Comparison of ENCODE assay signal across 25 cellular contexts in the genomic region with DNA sequence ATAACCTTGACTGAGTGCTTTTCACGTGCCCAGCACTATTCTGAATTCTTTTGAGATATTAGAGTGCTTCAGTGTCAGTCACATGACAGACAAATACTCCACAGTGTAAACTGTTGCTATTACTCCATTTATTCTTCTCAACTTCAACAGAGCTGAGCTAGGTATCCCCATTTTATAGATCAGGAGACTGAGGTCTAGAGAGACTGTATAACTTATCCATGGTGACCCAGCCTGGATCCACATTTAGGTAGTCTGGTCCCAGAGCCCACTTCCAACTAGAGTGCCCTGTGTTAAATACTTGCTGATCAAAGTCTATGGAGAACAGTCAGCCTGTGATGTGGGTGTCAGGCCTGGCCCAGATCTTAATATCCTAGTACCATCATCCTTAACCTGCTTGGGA. TPM values are rescaled to one million over a fixed set of nuclear protein-coding genes. Genes with fewer than 3 reads are reported as not detected.
DNase-seq lines count a peak whose midpoint lies in the region; ATAC-seq and TF ChIP-seq lines count a peak whose summit lies in the region.
"Had no signal": no experiment of that assay in that cellular context is flagged by ENCODE, and none has a peak within 500 bp of the region (broad histone marks: within the 10 kb centered on the region; RNA-seq: fewer than 3 reads in every experiment).

No MANE protein-coding gene starts in this region.

- no peaks in the 10 kb centered on the region for H3K9me2 ChIP-seq in OCI-LY7 (ENCODE audit: insufficient read depth, low read length)

- H3K9ac ChIP-seq in BLaER1 treated with 17β-estradiol and CSF1 and Interleukin-3, amounts not matched to agents 10 nM and 100 nM = 0 out of 22 replicates have a peak overlapping the region, but pooled peaks of 1 of the 11 experiments have one; percentile 7
- H3K9ac ChIP-seq in liver (ENCODE audit: low read depth in 1 of 2, low read length in 2 of 2) = no peak overlapping the region

- no peak for ATAC-seq in GM19035 (IDR thresholded peaks at IDR 0.05; ENCODE audit: unreplicated experiment)
- ATAC-seq: activated T-cell treated with anti-CD3 and anti-CD28 coated beads, Interleukin-2, amount 50 U/mL, for 4 hours; effector memory CD8-positive, alpha-beta T cell; natural killer cell treated with Interleukin-12 subunit alpha and Interleukin-12 subunit beta and Interleukin-15 and Interleukin-18, amount 100 ng/mL, for 72 hours had no signal

- intact Hi-C loops in activated naive CD4-positive, alpha-beta T cell treated with anti-CD3 and anti-CD28 coated beads for 36 hours (cut with micrococcal nuclease) = no loop called here
- intact Hi-C loops in OCI-LY7 (cut with micrococcal nuclease; ENCODE audit: unreplicated experiment) = no loop called here

- peaks cover 1% of the 10 kb centered on the region for H3K36me3 Mint-ChIP-seq in activated naive CD4-positive, alpha-beta T cell treated with anti-CD3 and anti-CD28 coated beads, Interleukin-2, amount 50 U/mL, for 24 hours
- peaks cover 29% of the 10 kb centered on the region for H3K36me3 Mint-ChIP-seq in activated naive CD4-positive, alpha-beta T cell treated with anti-CD3 and anti-CD28 coated beads for 36 hours (ENCODE audit: low read depth)
- peaks cover 38% of the 10 kb centered on the region for H3K36me3 Mint-ChIP-seq in chondrocyte (ENCODE audit: low read depth)

- peaks cover 61 to 100% (median 92%) of the 10 kb centered on the region in 11 experiments; a peak in 20 of 22 replicates for H4K20me1 ChIP-seq in BLaER1 treated with 17β-estradiol and CSF1 and Interleukin-3, amounts not matched to agents 10 nM and 100 nM
- H4K20me1 ChIP-seq in OCI-LY7 (ENCODE audit: insufficient read depth, low read length) = no peaks in the 10 kb centered on the region

- CTCF ChIA-PET in activated naive CD4-positive, alpha-beta T cell treated with anti-CD3 and anti-CD28 coated beads for 36 hours (lab: Charles Lee) = interaction anchor here (0.9 to 1.4 kb wide), 2 partner anchors 11 to 35 kb away, joined by 3 to 5 read pairs; no protein-coding TSS in a partner anchor
- CTCF ChIA-PET in OCI-LY7 (lab: Charles Lee; ENCODE audit: unreplicated experiment) = no interaction called here

- H3K4me3 ChIP-seq in BLaER1 treated with 17β-estradiol and CSF1 and Interleukin-3, amounts not matched to agents 10 nM and 100 nM = no peak overlapping the region
- H3K4me3 ChIP-seq in Peyer's patch = no peak overlapping the region
- H3K4me3 ChIP-seq in liver (ENCODE audit: low read depth in 1 of 3, low read length in 3 of 3) = no peak overlapping the region
- H3K4me3 ChIP-seq in OCI-LY7 (ENCODE audit: low read depth, low read length, poor library complexity, severe bottlenecking) = no peak overlapping the region
- H3K4me3 ChIP-seq: lung, MG63, testis, uterus had no signal

- H3K4me1 ChIP-seq in BLaER1 treated with 17β-estradiol and CSF1 and Interleukin-3, amounts not matched to agents 10 nM and 100 nM = peaks cover 22 to 88% (median 43%) of the 10 kb centered on the region in 10 experiments
- H3K4me1 ChIP-seq in Peyer's patch = peaks cover 0 to 55% (median 3%) of the 10 kb centered on the region in 4 donors
- H3K4me1 ChIP-seq in liver (ENCODE audit: control insufficient read depth in 4 of 4, insufficient read depth in 4 of 4, low read length in 3 of 4) = peaks cover 23 to 95% (median 76%) of the 10 kb centered on the region in 4 donors
- peaks cover 2% of the 10 kb centered on the region for H3K4me1 ChIP-seq in OCI-LY7 (ENCODE audit: insufficient read depth, low read length, poor library complexity, severe bottlenecking)
- H3K4me1 ChIP-seq: uterus had no signal

- TF ChIP-seq CTCF in Peyer's patch (IDR thresholded peaks at IDR 0.05) (no peak), liver (IDR thresholded peaks at IDR 0.05; ENCODE audit: low read depth, low read length, missing input control) (no peak), chondrocyte (IDR thresholded peaks at IDR 0.05) (no peak), OCI-LY7 (conservative IDR thresholded peaks at IDR 0.05; ENCODE audit: low read length) (no peak)

- WGBS in liver = 26% methylated on average over 1 of the region's 1 CpG

- H3K9me3 Mint-ChIP-seq in activated naive CD4-positive, alpha-beta T cell treated with anti-CD3 and anti-CD28 coated beads, Interleukin-2, amount 50 U/mL, for 24 hours = no peaks in the 10 kb centered on the region
- no peaks in the 10 kb centered on the region for H3K9me3 Mint-ChIP-seq in activated naive CD4-positive, alpha-beta T cell treated with anti-CD3 and anti-CD28 coated beads for 36 hours
- no peaks in the 10 kb centered on the region for H3K9me3 Mint-ChIP-seq in chondrocyte (ENCODE audit: low read depth)
- H3K9me3 Mint-ChIP-seq: activated naive CD8-positive, alpha-beta T cell treated with anti-CD3 and anti-CD28 coated beads for 36 hours; activated T-cell treated with anti-CD3 and anti-CD28 coated beads, Interleukin-2, amount 50 U/mL, for 4 hours; effector memory CD8-positive, alpha-beta T cell; natural killer cell treated with Interleukin-12 subunit alpha and Interleukin-12 subunit beta and Interleukin-15 and Interleukin-18, amount 100 ng/mL, for 72 hours had no signal

- H3K4me3 Mint-ChIP-seq in activated naive CD4-positive, alpha-beta T cell treated with anti-CD3 and anti-CD28 coated beads, Interleukin-2, amount 50 U/mL, for 24 hours = no peak overlapping the region
- H3K4me3 Mint-ChIP-seq in activated naive CD4-positive, alpha-beta T cell treated with anti-CD3 and anti-CD28 coated beads for 36 hours = no peak overlapping the region
- H3K4me3 Mint-ChIP-seq in chondrocyte (ENCODE audit: unreplicated experiment) = no peak overlapping the region
- H3K4me3 Mint-ChIP-seq: activated naive CD8-positive, alpha-beta T cell treated with anti-CD3 and anti-CD28 coated beads for 36 hours; activated T-cell treated with anti-CD3 and anti-CD28 coated beads, Interleukin-2, amount 50 U/mL, for 4 hours; effector memory CD8-positive, alpha-beta T cell; natural killer cell treated with Interleukin-12 subunit alpha and Interleukin-12 subunit beta and Interleukin-15 and Interleukin-18, amount 100 ng/mL, for 72 hours had no signal

- peak overlapping the region; percentile 73 for H3K27ac Mint-ChIP-seq in activated naive CD4-positive, alpha-beta T cell treated with anti-CD3 and anti-CD28 coated beads, Interleukin-2, amount 50 U/mL, for 24 hours
- no peak overlapping the region for H3K27ac Mint-ChIP-seq in activated naive CD4-positive, alpha-beta T cell treated with anti-CD3 and anti-CD28 coated beads for 36 hours
- no peak overlapping the region for H3K27ac Mint-ChIP-seq in chondrocyte (ENCODE audit: unreplicated experiment)
- H3K27ac Mint-ChIP-seq: activated naive CD8-positive, alpha-beta T cell treated with anti-CD3 and anti-CD28 coated beads for 36 hours had no signal

- peaks cover 26% of the 10 kb centered on the region for H3K4me1 Mint-ChIP-seq in activated naive CD4-positive, alpha-beta T cell treated with anti-CD3 and anti-CD28 coated beads, Interleukin-2, amount 50 U/mL, for 24 hours
- peaks cover 16% of the 10 kb centered on the region for H3K4me1 Mint-ChIP-seq in activated naive CD4-positive, alpha-beta T cell treated with anti-CD3 and anti-CD28 coated beads for 36 hours (ENCODE audit: low read depth)
- H3K4me1 Mint-ChIP-seq in chondrocyte (ENCODE audit: low read depth) = peaks cover 8% of the 10 kb centered on the region

- H3K27me3 Mint-ChIP-seq in activated naive CD4-positive, alpha-beta T cell treated with anti-CD3 and anti-CD28 coated beads, Interleukin-2, amount 50 U/mL, for 24 hours = no peaks in the 10 kb centered on the region
- no peaks in the 10 kb centered on the region for H3K27me3 Mint-ChIP-seq in activated naive CD4-positive, alpha-beta T cell treated with anti-CD3 and anti-CD28 coated beads for 36 hours (ENCODE audit: low read depth)
- H3K27me3 Mint-ChIP-seq in chondrocyte (ENCODE audit: low read depth) = no peaks in the 10 kb centered on the region
- H3K27me3 Mint-ChIP-seq: activated naive CD8-positive, alpha-beta T cell treated with anti-CD3 and anti-CD28 coated beads for 36 hours; effector memory CD8-positive, alpha-beta T cell; natural killer cell treated with Interleukin-12 subunit alpha and Interleukin-12 subunit beta and Interleukin-15 and Interleukin-18, amount 100 ng/mL, for 72 hours had no signal

- no peak for TF ChIP-seq POLR2A in Peyer's patch (IDR thresholded peaks at IDR 0.05)

- POLR2A ChIA-PET in OCI-LY7 (lab: Charles Lee) = no interaction called here

- no peak overlapping the region for H2AFZ ChIP-seq in OCI-LY7 (ENCODE audit: low read length)

- no peaks in the 10 kb centered on the region for H3K27me3 ChIP-seq in BLaER1 treated with 17β-estradiol and CSF1 and Interleukin-3, amounts not matched to agents 10 nM and 100 nM
- H3K27me3 ChIP-seq in Peyer's patch = no peaks in the 10 kb centered on the region
- no peaks in the 10 kb centered on the region for H3K27me3 ChIP-seq in liver (ENCODE audit: control insufficient read depth in 4 of 4, insufficient read depth in 4 of 4, low read length in 3 of 4)
- H3K27me3 ChIP-seq: MG63, testis, uterus had no signal

- no peak for TF ChIP-seq RAD21 in liver (IDR thresholded peaks at IDR 0.05)

- H3K4me2 ChIP-seq in BLaER1 treated with 17β-estradiol and CSF1 and Interleukin-3, amounts not matched to agents 10 nM and 100 nM = peak overlapping the region in 10 of 11 experiments; percentile 8 to 79 (median 28); a peak in 14 of 22 replicates
- no peak overlapping the region for H3K4me2 ChIP-seq in OCI-LY7 (ENCODE audit: low read length)

- H3K27ac ChIP-seq in BLaER1 treated with 17β-estradiol and CSF1 and Interleukin-3, amounts not matched to agents 10 nM and 100 nM = no peak overlapping the region; a peak in 1 of 22 replicates
- H3K27ac ChIP-seq in Peyer's patch (peak overlapping the region in 3 of 4 donors; percentile 9 to 89 (median 58)), liver (ENCODE audit: low read depth in 1 of 2, low read length in 2 of 2) (peak overlapping the region; percentile 77 to 84), OCI-LY7 (ENCODE audit: low read depth, low read length, poor library complexity, severe bottlenecking) (no peak overlapping the region)
- H3K27ac ChIP-seq: testis, uterus had no signal

- DNase-seq in activated naive CD4-positive, alpha-beta T cell treated with anti-CD3 and anti-CD28 coated beads for 36 hours = no peak
- DNase-seq in Peyer's patch = no peak
- no peak for DNase-seq in chondrocyte (ENCODE audit: low spot score)
- DNase-seq in OCI-LY7 (ENCODE audit: low spot score) = no peak
- DNase-seq: activated naive CD8-positive, alpha-beta T cell treated with anti-CD3 and anti-CD28 coated beads for 36 hours; activated T-cell treated with anti-CD3 and anti-CD28 coated beads, Interleukin-2, amount 50 U/mL, for 4 hours; aorta; DMS53; effector memory CD8-positive, alpha-beta T cell; KG1; MG63; NCI-H1105; NCI-H187 treated with DMSO at 0.1 percent for 48 hours; NCI-H2171; NCI-H510A; stimulated activated naive CD4-positive, alpha-beta T cell treated with Interleukin-2 at 50 U/mL for 16 hours; T-helper 1 cell; testis had no signal

- H3K9me3 ChIP-seq in BLaER1 treated with 17β-estradiol and CSF1 and Interleukin-3, amounts not matched to agents 10 nM and 100 nM (replicated peaks in 1 of 11) = no peaks in the 10 kb centered on the region
- H3K9me3 ChIP-seq in Peyer's patch (no peaks in the 10 kb centered on the region), liver (ENCODE audit: control insufficient read depth in 4 of 4, low read length in 3 of 4) (no peaks in the 10 kb centered on the region), OCI-LY7 (ENCODE audit: low read length) (no peaks in the 10 kb centered on the region)
- H3K9me3 ChIP-seq: MG63, testis, uterus had no signal

- H3K36me3 ChIP-seq in BLaER1 treated with 17β-estradiol and CSF1 and Interleukin-3, amounts not matched to agents 10 nM and 100 nM = peaks cover 96 to 100% (median 100%) of the 10 kb centered on the region in 11 experiments
- H3K36me3 ChIP-seq in Peyer's patch = peaks cover 0 to 83% (median 0%) of the 10 kb centered on the region in 3 donors
- peaks cover 18 to 53% (median 46%) of the 10 kb centered on the region in 4 donors for H3K36me3 ChIP-seq in liver (ENCODE audit: control insufficient read depth in 4 of 4, insufficient read depth in 3 of 4, low read depth in 1 of 4, low read length in 3 of 4)
- peaks cover 83% of the 10 kb centered on the region for H3K36me3 ChIP-seq in OCI-LY7 (ENCODE audit: insufficient read depth, low read length)
- H3K36me3 ChIP-seq: MG63, uterus had no signal

- BruUV-seq in OCI-LY7 (replicated peaks; lab: Mats Ljungman, UMichigan) = no TSS peak

- no peaks in the 10 kb centered on the region for H3K79me2 ChIP-seq in OCI-LY7 (ENCODE audit: insufficient read depth, low read depth, low read length)

RNA-seq across cellular contexts. Expression of gene ACAA1, which starts 6.7 kb away (rescaled TPM):
- 10 to 100 TPM; 57.5 to 58.7 TPM for total RNA-seq in activated naive CD4-positive, alpha-beta T cell treated with anti-CD3 and anti-CD28 coated beads for 36 hours
- 100 to 1,000 TPM; 123 to 324 (median 186) TPM for total RNA-seq in Peyer's patch
- 100 to 1,000 TPM; 220 to 410 TPM for total RNA-seq in liver
- polyA plus RNA-seq in liver = 100 to 1,000 TPM; 338 to 342 TPM
- 47.5 to 55.2 TPM (median 48.6 TPM) in 3 replicates for total RNA-seq in chondrocyte
- total RNA-seq in OCI-LY7 (2014; rRNA removed; shearing (Covaris generic)) = 13.3 and 13.9 TPM in 2 replicates
- 45.3 and 50.3 TPM in 2 replicates for total RNA-seq in OCI-LY7 (2022)

RNA-seq across cellular contexts. Expression of gene MYD88, which starts 8.2 kb away (rescaled TPM):
- 10 to 100 TPM; 16.6 to 19.3 TPM for total RNA-seq in activated naive CD4-positive, alpha-beta T cell treated with anti-CD3 and anti-CD28 coated beads for 36 hours
- total RNA-seq in Peyer's patch = 10 to 100 TPM; 41.8 to 82.7 (median 73.8) TPM
- 10 to 100 TPM; 15.4 to 60.3 TPM for total RNA-seq in liver
- 10 to 100 TPM; 37.0 to 51.1 TPM for polyA plus RNA-seq in liver
- 9.3 to 23.7 TPM (median 22.4 TPM) in 3 replicates for total RNA-seq in chondrocyte
- 8.8 and 16.3 TPM in 2 replicates for total RNA-seq in OCI-LY7 (2014; rRNA removed; shearing (Covaris generic))
- total RNA-seq in OCI-LY7 (2022) = 28.6 and 29.4 TPM in 2 replicates

RNA-seq across cellular contexts. Expression of gene OXSR1, which starts 35.1 kb away (rescaled TPM):
- total RNA-seq in activated naive CD4-positive, alpha-beta T cell treated with anti-CD3 and anti-CD28 coated beads for 36 hours = 10 to 100 TPM; 33.8 to 35.0 TPM
- 10 to 100 TPM; 17.3 to 49.7 (median 28.7) TPM for total RNA-seq in Peyer's patch
- 10 to 100 TPM; 16.2 to 24.7 TPM for total RNA-seq in liver
- 1 to 10 TPM; 4.3 to 8.2 TPM for polyA plus RNA-seq in liver
- 66.5 to 76.0 TPM (median 72.0 TPM) in 3 replicates for total RNA-seq in chondrocyte
- 21.4 and 22.4 TPM in 2 replicates for total RNA-seq in OCI-LY7 (2014; rRNA removed; shearing (Covaris generic))
- 42.7 and 43.7 TPM in 2 replicates for total RNA-seq in OCI-LY7 (2022)

Comparison
In these comparisons a context has a peak if more than half of its experiments do, and no peak if none do; other contexts are left out.
1. H3K27ac ChIP-seq: peak in Peyer's patch (3 of 4) and liver (2 of 2); none in BLaER1 treated with 17β-estradiol and CSF1 and Interleukin-3, amounts not matched to agents 10 nM and 100 nM (0 of 11) and OCI-LY7 (single experiment).